Comparison of ENCODE assay signal across 1 cellular context in the genomic region with DNA sequence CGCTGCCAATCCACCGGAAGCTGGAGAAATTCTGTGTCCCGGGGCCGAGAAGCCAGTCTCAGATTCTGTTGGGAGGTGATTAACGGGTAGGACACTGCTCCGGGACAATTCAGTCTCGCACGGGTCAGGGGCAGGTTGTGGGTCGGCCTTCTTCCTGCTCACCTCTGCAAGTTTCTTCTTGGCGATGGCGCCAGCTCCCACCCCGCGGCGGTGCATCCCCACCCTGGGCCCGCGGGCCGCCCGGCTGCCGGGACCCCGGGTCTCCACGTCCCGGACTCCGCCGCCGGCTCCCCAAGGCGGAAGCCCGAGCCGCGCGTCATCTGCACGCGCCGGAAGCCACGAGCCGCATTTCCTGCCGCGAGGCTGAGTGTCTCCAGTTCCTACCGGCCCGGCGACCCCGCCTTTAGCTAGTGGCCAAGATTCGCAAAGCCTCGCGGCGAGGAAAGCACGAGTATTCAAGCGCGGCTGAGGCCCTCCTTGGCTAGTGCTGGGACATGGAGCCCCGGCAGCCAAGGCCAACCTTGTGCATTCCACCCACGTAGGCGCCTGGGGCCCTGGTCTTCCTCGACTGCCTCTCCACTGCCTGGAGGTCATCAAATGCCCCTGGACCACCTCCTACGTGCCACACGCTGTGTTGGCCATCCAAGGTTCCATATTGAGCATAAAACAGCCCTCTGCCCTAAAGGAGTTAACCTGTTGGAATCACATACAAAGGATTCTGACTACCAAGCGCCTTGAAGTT.
TF ChIP-seq lines count a peak whose summit lies in the region.

TSS of gene SNF8 (minus strand) at position 324 of the 742 bp plus-strand sequence. CDS start at position 216, 108 bp downstream.

TF ChIP-seq in A549, 52 proteins besides CTCF, POLR2A, EP300 and RAD21 (continued from another document):
- TF ChIP-seq REST (IDR thresholded peaks at IDR 0.05) (peak; percentile 25; the same call in 1 of the 2 replicates), PHF8 (IDR thresholded peaks at IDR 0.05; ENCODE audit: borderline replicate concordance, low read depth) (peak; percentile 91), RARB (CRISPR knock-in tag; IDR thresholded peaks at IDR 0.05) (no peak), JUN (IDR thresholded peaks at IDR 0.05) (peak; percentile 81 to 95; a peak in 3 of 5 replicates), NPAS2 (CRISPR knock-in tag; IDR thresholded peaks at IDR 0.05; ENCODE audit: borderline replicate concordance) (peak; percentile 50), MYC (IDR thresholded peaks at IDR 0.05; ENCODE audit: borderline replicate concordance, low read length) (peak; percentile 95), KDM1A (IDR thresholded peaks at IDR 0.05; ENCODE audit: low read depth) (no peak), FOSB (CRISPR knock-in tag; IDR thresholded peaks at IDR 0.05) (peak; percentile 31; the same call in 1 of the 2 replicates), EHF (CRISPR knock-in tag; IDR thresholded peaks at IDR 0.05) (peak; percentile 95; the same call in 1 of the 2 replicates), CHD2 (IDR thresholded peaks at IDR 0.05; ENCODE audit: low read length, partially characterized antibody) (peak; percentile 41)
- TF ChIP-seq, protein P1, sequence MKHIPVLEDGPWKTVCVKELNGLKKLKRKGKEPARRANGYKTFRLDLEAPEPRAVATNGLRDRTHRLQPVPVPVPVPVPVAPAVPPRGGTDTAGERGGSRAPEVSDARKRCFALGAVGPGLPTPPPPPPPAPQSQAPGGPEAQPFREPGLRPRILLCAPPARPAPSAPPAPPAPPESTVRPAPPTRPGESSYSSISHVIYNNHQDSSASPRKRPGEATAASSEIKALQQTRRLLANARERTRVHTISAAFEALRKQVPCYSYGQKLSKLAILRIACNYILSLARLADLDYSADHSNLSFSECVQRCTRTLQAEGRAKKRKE (CRISPR knock-in tag; IDR thresholded peaks at IDR 0.05; ENCODE audit: low read depth): peak; percentile 90
- TF ChIP-seq, protein P2, sequence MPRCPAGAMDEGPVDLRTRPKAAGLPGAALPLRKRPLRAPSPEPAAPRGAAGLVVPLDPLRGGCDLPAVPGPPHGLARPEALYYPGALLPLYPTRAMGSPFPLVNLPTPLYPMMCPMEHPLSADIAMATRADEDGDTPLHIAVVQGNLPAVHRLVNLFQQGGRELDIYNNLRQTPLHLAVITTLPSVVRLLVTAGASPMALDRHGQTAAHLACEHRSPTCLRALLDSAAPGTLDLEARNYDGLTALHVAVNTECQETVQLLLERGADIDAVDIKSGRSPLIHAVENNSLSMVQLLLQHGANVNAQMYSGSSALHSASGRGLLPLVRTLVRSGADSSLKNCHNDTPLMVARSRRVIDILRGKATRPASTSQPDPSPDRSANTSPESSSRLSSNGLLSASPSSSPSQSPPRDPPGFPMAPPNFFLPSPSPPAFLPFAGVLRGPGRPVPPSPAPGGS (IDR thresholded peaks at IDR 0.05): peak; percentile 93
- TF ChIP-seq, protein P3, sequence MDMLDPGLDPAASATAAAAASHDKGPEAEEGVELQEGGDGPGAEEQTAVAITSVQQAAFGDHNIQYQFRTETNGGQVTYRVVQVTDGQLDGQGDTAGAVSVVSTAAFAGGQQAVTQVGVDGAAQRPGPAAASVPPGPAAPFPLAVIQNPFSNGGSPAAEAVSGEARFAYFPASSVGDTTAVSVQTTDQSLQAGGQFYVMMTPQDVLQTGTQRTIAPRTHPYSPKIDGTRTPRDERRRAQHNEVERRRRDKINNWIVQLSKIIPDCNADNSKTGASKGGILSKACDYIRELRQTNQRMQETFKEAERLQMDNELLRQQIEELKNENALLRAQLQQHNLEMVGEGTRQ (IDR thresholded peaks at IDR 0.05): peak; percentile 31; the same call in 1 of the 2 replicates
